Comparison of ENCODE assay signal across 1 cellular context in genomic region chrX:16882702-16883486, GRCh38.
A peak's percentile ranks its signal among the peaks of the same experiment; 100 is the strongest.
TF ChIP-seq lines count a peak whose summit lies in the region.

No MANE protein-coding gene starts in this region.

TF ChIP-seq in HepG2, 621 proteins besides CTCF, POLR2A, EP300 and RAD21 (continued from another document):
- no peak for TF ChIP-seq HBP1 (CRISPR knock-in tag; IDR thresholded peaks at IDR 0.05; ENCODE audit: low read depth)
- no peak for TF ChIP-seq TFDP1 (CRISPR knock-in tag; IDR thresholded peaks at IDR 0.05; ENCODE audit: borderline replicate concordance)
- TF ChIP-seq E2F2 (CRISPR knock-in tag; IDR thresholded peaks at IDR 0.05; ENCODE audit: borderline replicate concordance), result no peak
- no peak for TF ChIP-seq CBX5 (CRISPR knock-in tag; IDR thresholded peaks at IDR 0.05; ENCODE audit: borderline replicate concordance)
- no peak for TF ChIP-seq RFXANK (CRISPR knock-in tag; IDR thresholded peaks at IDR 0.05)
- TF ChIP-seq ZNF33A (CRISPR knock-in tag; IDR thresholded peaks at IDR 0.05; ENCODE audit: borderline replicate concordance), result no peak
- peak; percentile 11 to 42; a peak in 2 of 4 replicates for TF ChIP-seq MAFK (conservative IDR thresholded peaks at IDR 0.05 in 1 of 2, IDR thresholded peaks at IDR 0.05 in 1 of 2; ENCODE audit: low read length in 2 of 2)
- no peak for TF ChIP-seq ATF5 (CRISPR knock-in tag; IDR thresholded peaks at IDR 0.05; ENCODE audit: low read depth)
- TF ChIP-seq GMEB1 (CRISPR knock-in tag; IDR thresholded peaks at IDR 0.05; ENCODE audit: borderline replicate concordance), result no peak
- TF ChIP-seq USF2 (IDR thresholded peaks at IDR 0.05; ENCODE audit: low read depth, low read length), result no peak
- no peak for TF ChIP-seq USF2 (CRISPR knock-in tag; IDR thresholded peaks at IDR 0.05; ENCODE audit: borderline replicate concordance)
